ENCODE assay signal across 8 cellular contexts in genomic region chr5:177479774-177480173, GRCh38. TPM values are rescaled to one million over a fixed set of nuclear protein-coding genes. Genes with fewer than 3 reads are reported as not detected.
DNase-seq lines count a peak whose midpoint lies in the region; ATAC-seq, FAIRE-seq and TF ChIP-seq lines count a peak whose summit lies in the region.

No MANE protein-coding gene starts in this region.

- peaks cover under 1% of the 10 kb centered on the region for H3K4me1 ChIP-seq in smooth muscle cell (ENCODE audit: low read depth)

- peak; percentile 49 for DNase-seq in M059J (ENCODE audit: low read depth)
- DNase-seq in activated CD4-positive, alpha-beta memory T cell treated with anti-CD3 and anti-CD28 coated beads for 36 hours, result no peak
- DNase-seq in left cardiac atrium, result no peak
- DNase-seq in smooth muscle cell (lab: John Stamatoyannopoulos, UW; ENCODE audit: unreplicated experiment), result no peak
- DNase-seq in NCI-H1105 (lab: John Stamatoyannopoulos, UW), result no peak
- no peak for DNase-seq in stimulated activated CD8-positive, alpha-beta memory T cell treated with anti-CD3 and anti-CD28 coated beads, Interleukin-4, amount 100 ng/mL, for 48 hours
- DNase-seq in H54 (ENCODE audit: insufficient read length, low spot score), result no peak

- no peaks in the 10 kb centered on the region for H3K9me3 Mint-ChIP-seq in activated CD4-positive, alpha-beta memory T cell treated with anti-CD3 and anti-CD28 coated beads for 36 hours

- H3K9me3 ChIP-seq in smooth muscle cell (replicated peaks; ENCODE audit: low read depth), result no peaks in the 10 kb centered on the region

- intact Hi-C loops in activated CD4-positive, alpha-beta memory T cell treated with anti-CD3 and anti-CD28 coated beads for 36 hours (cut with micrococcal nuclease), result loop anchor here (2.0 kb wide), 1 partner anchor 17 kb away; the partner anchor contains the start of gene PDLIM7
- intact Hi-C loops in left cardiac atrium (cut with DNase I), result no loop called here

- ATAC-seq in left cardiac atrium (peak; percentile 8 to 17), HG03432 (IDR thresholded peaks at IDR 0.05; ENCODE audit: unreplicated experiment) (no peak)

- no peaks in the 10 kb centered on the region for H3K36me3 ChIP-seq in smooth muscle cell (ENCODE audit: low read depth)

- H3F3A ChIP-seq in smooth muscle cell (ENCODE audit: low read depth), result peaks cover 55% of the 10 kb centered on the region

- CTCF ChIA-PET in activated CD4-positive, alpha-beta memory T cell treated with anti-CD3 and anti-CD28 coated beads for 36 hours (lab: Charles Lee), result interaction anchor here (1.5 to 2.6 kb wide), 2 partner anchors 20 to 75 kb away, joined by 7 read pairs; no protein-coding TSS in a partner anchor

- no peak overlapping the region for H3K4me3 ChIP-seq in smooth muscle cell

- TF ChIP-seq POLR2A in H54 (IDR thresholded peaks at IDR 0.05; ENCODE audit: low read depth, low read length), result no peak

- H3K4me1 Mint-ChIP-seq in activated CD4-positive, alpha-beta memory T cell treated with anti-CD3 and anti-CD28 coated beads for 36 hours (ENCODE audit: low read depth), result peaks cover 23% of the 10 kb centered on the region

- peaks cover 2% of the 10 kb centered on the region for H3K36me3 Mint-ChIP-seq in activated CD4-positive, alpha-beta memory T cell treated with anti-CD3 and anti-CD28 coated beads for 36 hours

- no peaks in the 10 kb centered on the region for H3K79me2 ChIP-seq in smooth muscle cell (ENCODE audit: low read depth)

- H3K27ac Mint-ChIP-seq in activated CD4-positive, alpha-beta memory T cell treated with anti-CD3 and anti-CD28 coated beads for 36 hours, result peak overlapping the region; percentile 84

- no peaks in the 10 kb centered on the region for H3K27me3 ChIP-seq in smooth muscle cell (ENCODE audit: low read depth)

- H3K4me3 Mint-ChIP-seq in activated CD4-positive, alpha-beta memory T cell treated with anti-CD3 and anti-CD28 coated beads for 36 hours, result no peak overlapping the region

- TF ChIP-seq CTCF in smooth muscle cell (IDR thresholded peaks at IDR 0.05; ENCODE audit: borderline replicate concordance, insufficient read depth, poor library complexity, severe bottlenecking), result no peak

- WGBS in smooth muscle cell (ENCODE audit: low lambda C conversion rate), result 77% methylated on average over 14 of the region's 14 CpGs

- H3K4me2 ChIP-seq in smooth muscle cell, result peak overlapping the region; percentile 15

- H3K9ac ChIP-seq in smooth muscle cell (ENCODE audit: low read depth), result no peak overlapping the region

- H3K27ac ChIP-seq in smooth muscle cell (ENCODE audit: low read depth), result peak overlapping the region; percentile 71

- no peak overlapping the region for H2AFZ ChIP-seq in smooth muscle cell (ENCODE audit: low read depth)

- no peaks in the 10 kb centered on the region for H3K27me3 Mint-ChIP-seq in activated CD4-positive, alpha-beta memory T cell treated with anti-CD3 and anti-CD28 coated beads for 36 hours

- POLR2A ChIA-PET in activated CD4-positive, alpha-beta memory T cell treated with anti-CD3 and anti-CD28 coated beads for 36 hours (lab: Charles Lee), result no interaction called here

- FAIRE-seq in H54 (lab: Jason Lieb, UNC), result no peak

- H4K20me1 ChIP-seq in smooth muscle cell (ENCODE audit: low read depth), result peaks cover 62% of the 10 kb centered on the region

RNA-seq across cellular contexts. Expression of gene DBN1, which starts 6.3 kb away (rescaled TPM):
- 73.0 and 121 TPM in 2 replicates for total RNA-seq in M059J (2014; rRNA removed; shearing (Covaris generic))
- 10 to 100 TPM; 12.1 to 15.9 TPM for total RNA-seq in activated CD4-positive, alpha-beta memory T cell treated with anti-CD3 and anti-CD28 coated beads for 36 hours
- total RNA-seq in left cardiac atrium (10 to 100 TPM; 30.2 to 55.1 TPM), smooth muscle cell (116 and 121 TPM in 2 replicates)
- polyA plus RNA-seq in smooth muscle cell, result 194 and 202 TPM in 2 replicates

RNA-seq across cellular contexts. Expression of gene PDLIM7, which starts 17.6 kb away (rescaled TPM):
- total RNA-seq in M059J (2014; rRNA removed; shearing (Covaris generic)), result 172 and 230 TPM in 2 replicates
- 10 to 100 TPM; 50.2 to 56.6 TPM for total RNA-seq in activated CD4-positive, alpha-beta memory T cell treated with anti-CD3 and anti-CD28 coated beads for 36 hours
- total RNA-seq in left cardiac atrium (10 to 100 TPM; 50.5 to 94.5 TPM), smooth muscle cell (172 and 235 TPM in 2 replicates)
- polyA plus RNA-seq in smooth muscle cell, result 511 and 635 TPM in 2 replicates

RNA-seq across cellular contexts. Expression of gene DOK3, which starts 29.9 kb away (rescaled TPM):
- 2.2 and 6.7 TPM in 2 replicates for total RNA-seq in M059J (2014; rRNA removed; shearing (Covaris generic))
- 1 to 10 TPM in 1 of 2 experiments, under 1 TPM in 1; 0.52 to 1.3 TPM for total RNA-seq in activated CD4-positive, alpha-beta memory T cell treated with anti-CD3 and anti-CD28 coated beads for 36 hours
- total RNA-seq in left cardiac atrium (1 to 10 TPM; 5.3 to 9.0 TPM), smooth muscle cell (0.58 and 1.5 TPM in 2 replicates)
- polyA plus RNA-seq in smooth muscle cell, result 1.4 and 3.5 TPM in 2 replicates

RNA-seq across cellular contexts. Expression of gene PRR7, which starts 33.2 kb away (rescaled TPM):
- 24.8 and 44.4 TPM in 2 replicates for total RNA-seq in M059J (2014; rRNA removed; shearing (Covaris generic))
- 10 to 100 TPM; 13.3 to 13.6 TPM for total RNA-seq in activated CD4-positive, alpha-beta memory T cell treated with anti-CD3 and anti-CD28 coated beads for 36 hours
- total RNA-seq in left cardiac atrium (1 to 10 TPM in 1 of 2 donors, under 1 TPM in 1; 0.59 to 1.6 TPM), smooth muscle cell (6.5 and 6.7 TPM in 2 replicates)
- 31.9 and 33.6 TPM in 2 replicates for polyA plus RNA-seq in smooth muscle cell

RNA-seq across cellular contexts. Expression of gene DDX41, which starts 37.0 kb away (rescaled TPM):
- total RNA-seq in M059J (2014; rRNA removed; shearing (Covaris generic)), result 66.0 and 103 TPM in 2 replicates
- total RNA-seq in activated CD4-positive, alpha-beta memory T cell treated with anti-CD3 and anti-CD28 coated beads for 36 hours, result 100 to 1,000 TPM; 143 to 145 TPM
- total RNA-seq in left cardiac atrium (10 to 100 TPM; 33.1 to 53.5 TPM), smooth muscle cell (77.2 and 90.0 TPM in 2 replicates)
- polyA plus RNA-seq in smooth muscle cell, result 72.5 and 80.4 TPM in 2 replicates
